In genomic region chr3:141476033-141476432, GRCh38 we compare ENCODE assay signal across 15 cellular contexts. TPM values are rescaled to one million over a fixed set of nuclear protein-coding genes. Genes with fewer than 3 reads are reported as not detected.
A peak's percentile ranks its signal among the peaks of the same experiment; 100 is the strongest.
DNase-seq lines count a peak whose midpoint lies in the region; ATAC-seq and TF ChIP-seq lines count a peak whose summit lies in the region.
"Had no signal": no experiment of that assay in that cellular context is flagged by ENCODE, and none has a peak within 500 bp of the region (broad histone marks: within the 10 kb centered on the region; RNA-seq: fewer than 3 reads in every experiment).

No MANE protein-coding gene starts in this region.

- WGBS in esophagus muscularis mucosa: 91% methylated on average over 2 of the region's 2 CpGs

- CTCF ChIA-PET in activated CD8-positive, alpha-beta T cell treated with anti-CD3 and anti-CD28 coated beads for 36 hours (lab: Charles Lee): interaction anchor here (1.6 to 6.4 kb wide), 4 partner anchors 34 to 85 kb away, joined by 3 to 98 read pairs (median 19); no protein-coding TSS in a partner anchor

- no peak overlapping the region for H3K4me3 ChIP-seq in esophagus muscularis mucosa
- H3K4me3 ChIP-seq: ascending aorta, heart right ventricle, upper lobe of left lung had no signal

- no peak overlapping the region for H3K27ac ChIP-seq in esophagus muscularis mucosa (replicated peaks in 1 of 4)
- H3K27ac ChIP-seq: ascending aorta, heart right ventricle, upper lobe of left lung, WERI-Rb-1 had no signal

- TF ChIP-seq CTCF in activated CD8-positive, alpha-beta T cell treated with anti-CD3 and anti-CD28 coated beads for 36 hours (IDR thresholded peaks at IDR 0.05): no peak
- TF ChIP-seq CTCF in esophagus muscularis mucosa (IDR thresholded peaks at IDR 0.05): no peak

- H3K4me3 Mint-ChIP-seq in activated CD8-positive, alpha-beta T cell treated with anti-CD3 and anti-CD28 coated beads for 36 hours: no peak overlapping the region
- peak overlapping the region; percentile 61 for H3K4me3 Mint-ChIP-seq in natural killer cell treated with Interleukin-12 subunit alpha and Interleukin-12 subunit beta and Interleukin-15 and Interleukin-18, amount 100 ng/mL, for 72 hours
- H3K4me3 Mint-ChIP-seq: activated T-cell treated with anti-CD3 and anti-CD28 coated beads, Interleukin-2, amount 50 U/mL, for 4 hours; CD14-positive monocyte had no signal

- H3K4me1 ChIP-seq in esophagus muscularis mucosa: no peaks in the 10 kb centered on the region
- H3K4me1 ChIP-seq: ascending aorta had no signal

- no peaks in the 10 kb centered on the region for H3K36me3 Mint-ChIP-seq in activated CD8-positive, alpha-beta T cell treated with anti-CD3 and anti-CD28 coated beads for 36 hours (ENCODE audit: low read depth)
- H3K36me3 Mint-ChIP-seq in natural killer cell treated with Interleukin-12 subunit alpha and Interleukin-12 subunit beta and Interleukin-15 and Interleukin-18, amount 100 ng/mL, for 72 hours: no peaks in the 10 kb centered on the region
- H3K36me3 Mint-ChIP-seq: CD14-positive monocyte, naive B cell had no signal

- H3K9me3 Mint-ChIP-seq in activated CD8-positive, alpha-beta T cell treated with anti-CD3 and anti-CD28 coated beads for 36 hours: no peaks in the 10 kb centered on the region
- peaks cover 2% of the 10 kb centered on the region for H3K9me3 Mint-ChIP-seq in natural killer cell treated with Interleukin-12 subunit alpha and Interleukin-12 subunit beta and Interleukin-15 and Interleukin-18, amount 100 ng/mL, for 72 hours
- H3K9me3 Mint-ChIP-seq: activated T-cell treated with anti-CD3 and anti-CD28 coated beads, Interleukin-2, amount 50 U/mL, for 4 hours had no signal

- H3K9me3 ChIP-seq in esophagus muscularis mucosa: no peaks in the 10 kb centered on the region
- H3K9me3 ChIP-seq: ascending aorta, upper lobe of left lung had no signal

- peak; percentile 42 for ATAC-seq in activated CD8-positive, alpha-beta T cell treated with anti-CD3 and anti-CD28 coated beads for 36 hours
- peak; percentile 86 to 87 for ATAC-seq in natural killer cell treated with Interleukin-12 subunit alpha and Interleukin-12 subunit beta and Interleukin-15 and Interleukin-18, amount 100 ng/mL, for 72 hours
- ATAC-seq: activated T-cell treated with anti-CD3 and anti-CD28 coated beads, Interleukin-2, amount 50 U/mL, for 4 hours; heart right ventricle had no signal

- no peaks in the 10 kb centered on the region for H3K27me3 Mint-ChIP-seq in activated CD8-positive, alpha-beta T cell treated with anti-CD3 and anti-CD28 coated beads for 36 hours
- H3K27me3 Mint-ChIP-seq in natural killer cell treated with Interleukin-12 subunit alpha and Interleukin-12 subunit beta and Interleukin-15 and Interleukin-18, amount 100 ng/mL, for 72 hours: no peaks in the 10 kb centered on the region
- H3K27me3 Mint-ChIP-seq: naive B cell had no signal

- DNase-seq in CMK (ENCODE audit: low read depth) (peak; percentile 53), LHCN-M2 (ENCODE audit: low read depth) (peak; percentile 23), NCI-H1417 treated with DMSO at 0.1 percent for 48 hours (lab: John Stamatoyannopoulos, UW) (no peak), HuH-7.5 (ENCODE audit: low spot score) (no peak), esophagus muscularis mucosa (ENCODE audit: extremely low spot score) (no peak)
- peak; percentile 69 for DNase-seq in activated CD8-positive, alpha-beta T cell treated with anti-CD3 and anti-CD28 coated beads for 36 hours
- DNase-seq in natural killer cell treated with Interleukin-12 subunit alpha and Interleukin-12 subunit beta and Interleukin-15 and Interleukin-18, amount 100 ng/mL, for 72 hours (ENCODE audit: low spot score): peak; percentile 69
- DNase-seq: activated T-cell treated with anti-CD3 and anti-CD28 coated beads, Interleukin-2, amount 50 U/mL, for 4 hours; heart right ventricle; naive B cell; NCI-H2171; WERI-Rb-1 had no signal

- H3K27me3 ChIP-seq in esophagus muscularis mucosa: no peaks in the 10 kb centered on the region
- H3K27me3 ChIP-seq: ascending aorta, upper lobe of left lung had no signal

- no peak overlapping the region for H3K27ac Mint-ChIP-seq in activated CD8-positive, alpha-beta T cell treated with anti-CD3 and anti-CD28 coated beads for 36 hours
- H3K27ac Mint-ChIP-seq in natural killer cell treated with Interleukin-12 subunit alpha and Interleukin-12 subunit beta and Interleukin-15 and Interleukin-18, amount 100 ng/mL, for 72 hours: peak overlapping the region in 1 of 2 donors; percentile 27
- H3K27ac Mint-ChIP-seq: CD14-positive monocyte had no signal

- H3K36me3 ChIP-seq in esophagus muscularis mucosa: no peaks in the 10 kb centered on the region
- H3K36me3 ChIP-seq: ascending aorta, heart right ventricle, upper lobe of left lung, WERI-Rb-1 had no signal

- TF ChIP-seq POLR2A in esophagus muscularis mucosa (IDR thresholded peaks at IDR 0.05; ENCODE audit: low read depth): no peak

- intact Hi-C loops in activated CD8-positive, alpha-beta T cell treated with anti-CD3 and anti-CD28 coated beads for 36 hours (cut with micrococcal nuclease): no loop called here
- intact Hi-C loops in esophagus muscularis mucosa (cut with DNase I): no loop called here

- TF ChIP-seq EP300 in esophagus muscularis mucosa (IDR thresholded peaks at IDR 0.05): no peak

- H3K4me1 Mint-ChIP-seq in activated CD8-positive, alpha-beta T cell treated with anti-CD3 and anti-CD28 coated beads for 36 hours (ENCODE audit: low read depth): peaks cover 38% of the 10 kb centered on the region
- H3K4me1 Mint-ChIP-seq in natural killer cell treated with Interleukin-12 subunit alpha and Interleukin-12 subunit beta and Interleukin-15 and Interleukin-18, amount 100 ng/mL, for 72 hours (ENCODE audit: low read depth in 2 of 2): peaks cover 40 to 41% of the 10 kb centered on the region in 2 donors

- POLR2A ChIA-PET in activated CD8-positive, alpha-beta T cell treated with anti-CD3 and anti-CD28 coated beads for 36 hours (lab: Charles Lee): interaction anchor here (1.6 kb wide), 1 partner anchor 11 kb away, joined by 8 read pairs; the partner anchor contains the start of gene RASA2

RNA-seq across cellular contexts. Expression of gene RASA2, which starts 10.8 kb away (rescaled TPM):
- 10.9 and 11.3 TPM in 2 replicates for total RNA-seq in LHCN-M2 (2014; rRNA removed)
- polyA plus RNA-seq in LHCN-M2 (2012): 2.3 TPM
- total RNA-seq in activated CD8-positive, alpha-beta T cell treated with anti-CD3 and anti-CD28 coated beads for 36 hours: 10 to 100 TPM; 35.4 to 41.5 TPM
- 10 to 100 TPM; 65.9 to 85.7 TPM for total RNA-seq in natural killer cell treated with Interleukin-12 subunit alpha and Interleukin-12 subunit beta and Interleukin-15 and Interleukin-18, amount 100 ng/mL, for 72 hours
- 10 to 100 TPM in 3 of 4 donors, 1 to 10 TPM in 1; 9.1 to 12.8 (median 10.6) TPM for total RNA-seq in esophagus muscularis mucosa

Comparison
In these comparisons a context has a peak if more than half of its experiments do, and no peak if none do; other contexts are left out.
1. DNase-seq: peak in CMK (single experiment), LHCN-M2 (single experiment), activated CD8-positive, alpha-beta T cell treated with anti-CD3 and anti-CD28 coated beads for 36 hours (single experiment) and natural killer cell treated with Interleukin-12 subunit alpha and Interleukin-12 subunit beta and Interleukin-15 and Interleukin-18, amount 100 ng/mL, for 72 hours (single experiment); none in NCI-H1417 treated with DMSO at 0.1 percent for 48 hours (single experiment), HuH-7.5 (single experiment) and esophagus muscularis mucosa (single experiment).